ENCODE assay signal across 8 cellular contexts in the genomic region with DNA sequence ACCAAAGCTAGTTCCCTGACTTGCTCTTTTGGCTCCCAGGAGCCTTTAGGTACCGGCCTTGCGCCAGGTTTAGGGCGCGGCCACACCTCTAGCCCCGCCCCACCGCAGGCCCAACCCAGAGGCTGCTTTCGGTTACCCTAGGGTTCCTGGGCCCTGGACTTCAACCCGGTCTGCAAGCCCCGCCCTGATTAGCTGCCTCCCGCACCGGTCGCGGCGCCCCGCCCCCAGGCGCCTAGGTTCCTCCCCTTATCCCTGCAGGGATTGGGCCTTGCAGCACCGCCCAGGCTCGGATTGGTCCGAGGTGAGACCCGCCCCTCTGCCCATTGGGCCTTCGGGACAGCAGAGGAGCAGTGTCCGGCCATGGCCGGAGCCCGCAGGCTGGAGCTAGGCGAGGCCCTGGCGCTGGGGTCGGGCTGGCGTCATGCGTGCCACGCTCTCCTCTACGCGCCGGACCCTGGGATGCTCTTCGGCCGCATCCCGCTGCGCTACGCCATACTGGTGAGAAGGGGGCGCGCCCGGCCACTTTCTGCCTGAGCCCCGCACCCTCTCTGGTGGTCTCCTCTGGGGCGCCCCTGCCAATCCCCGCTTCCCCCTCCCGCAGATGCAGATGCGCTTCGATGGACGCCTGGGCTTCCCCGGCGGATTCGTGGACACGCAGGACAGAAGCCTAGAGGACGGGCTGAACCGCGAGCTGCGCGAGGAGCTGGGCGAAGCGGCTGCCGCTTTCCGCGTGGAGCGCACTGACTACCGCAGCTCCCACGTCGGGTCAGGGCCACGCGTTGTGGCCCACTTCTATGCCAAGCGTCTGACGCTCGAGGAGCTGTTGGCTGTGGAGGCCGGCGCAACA. TPM values are rescaled to one million over a fixed set of nuclear protein-coding genes. Genes with fewer than 3 reads are reported as not detected.
DNase-seq lines count a peak whose midpoint lies in the region; ATAC-seq and TF ChIP-seq lines count a peak whose summit lies in the region.

Gene NUDT16 (plus strand): TSS at position 330 of the 847 bp plus-strand sequence. CDS start 31 bp downstream, at position 361.

- H3K27ac ChIP-seq in AG04450 (ENCODE audit: low read depth, low read length) (peak within 1 kb of the TSS; percentile 57), spleen (peak within 1 kb of the TSS; percentile 62 to 94 (median 88))

- WGBS in spleen, 5 donors: 0 to 1% (median 1%) methylated on average over 33 to 73 of the region's 73 CpGs

- no peaks in the 10 kb centered on the region; the same call in 1 of the 2 replicates for H3K9me3 ChIP-seq in AG04450 (ENCODE audit: control insufficient read depth, insufficient read depth, low read length)
- H3K9me3 ChIP-seq in spleen: no peaks in the 10 kb centered on the region

- peak; percentile 99 for ATAC-seq in GM18907 (IDR thresholded peaks at IDR 0.05; ENCODE audit: unreplicated experiment)
- peak; percentile 99 for ATAC-seq in HG03139 (IDR thresholded peaks at IDR 0.05; ENCODE audit: unreplicated experiment)
- ATAC-seq in activated CD4-positive, CD25-positive, alpha-beta regulatory T cell treated with anti-CD3 and anti-CD28 coated beads, Interleukin-2, amount 50 U/mL, for 24 hours: peak; percentile 99 to 100

- peaks cover 17 to 77% (median 53%) of the 10 kb centered on the region in 6 donors for H3K4me1 ChIP-seq in spleen

- peaks cover 0 to 32% (median 3%) of the 10 kb centered on the region in 6 donors for H3K36me3 ChIP-seq in spleen

- H3K4me3 ChIP-seq in AG04450 (ENCODE audit: low read depth, low read length): peak within 1 kb of the TSS; percentile 91
- H3K4me3 ChIP-seq in spleen: peak within 1 kb of the TSS; percentile 55 to 98 (median 96)

- peak; percentile 45 to 90 (median 55) for TF ChIP-seq POLR2A in spleen (IDR thresholded peaks at IDR 0.05)

- POLR2A ChIA-PET in AG04450 (lab: Yijun Ruan, JAX): interaction anchor here (0.6 to 1.7 kb wide), 13 partner anchors 11 to 654 kb away, joined by 3 to 6 read pairs (median 3); partner anchors contain the start of genes ASTE1 and NEK11

- DNase-seq in AG04450 (ENCODE audit: low read depth, low spot score) (peak; percentile 95), NCI-H345 treated with DMSO at 0.1 percent for 48 hours (lab: John Stamatoyannopoulos, UW; ENCODE audit: unreplicated experiment) (peak; percentile 84), cerebellar cortex (ENCODE audit: low spot score) (peak; percentile 99), iris pigment epithelial cell (ENCODE audit: low read depth) (peak; percentile 100), spleen (peak; percentile 100)

- intact Hi-C loops in spleen (cut with DNase I; ENCODE audit: low total_unique reads): loop anchor here (10.0 kb wide), 1 partner anchor 123 kb away; the partner anchor contains the start of gene MRPL3

- TF ChIP-seq CTCF in AG04450 (IDR thresholded peaks at IDR 0.05; ENCODE audit: low read depth, low read length) (no peak), spleen (IDR thresholded peaks at IDR 0.05 in 8 of 11, conservative IDR thresholded peaks at IDR 0.05 in 3 of 11) (peak in 6 of 11 experiments; percentile 6 to 35 (median 18))

- CTCF ChIA-PET in AG04450 (lab: Charles Lee): interaction anchor here (1.0 to 1.6 kb wide), 2 partner anchors 349 to 351 kb away, joined by 3 to 6 read pairs; no protein-coding TSS in a partner anchor

- H3K27me3 ChIP-seq in AG04450 (ENCODE audit: control insufficient read depth, insufficient read depth, low read length): no peaks in the 10 kb centered on the region
- H3K27me3 ChIP-seq in spleen (replicated peaks in 1 of 7): no peaks in the 10 kb centered on the region

RNA-seq across cellular contexts. Expression of gene NUDT16, which starts in this region (rescaled TPM):
- polyA plus RNA-seq in AG04450 (2011; rRNA removed) (8.5 and 9.5 TPM in 2 replicates), spleen (10 to 100 TPM; 13.2 to 20.2 (median 15.3) TPM)
- 5.5 and 7.3 TPM in 2 replicates for polyA minus RNA-seq in AG04450 (2011; rRNA and poly(A)+ RNA removed)
- total RNA-seq in spleen: 10 to 100 TPM; 16.9 to 64.5 (median 38.1) TPM

Comparison
In these comparisons a context has a peak if more than half of its experiments do, and no peak if none do; other contexts are left out.
1. Peak in every context shown above with its lines: DNase-seq, ATAC-seq, H3K4me3 ChIP-seq and H3K27ac ChIP-seq.